20 cellular contexts compared by ENCODE assay signal in genomic region chr10:131749767-131750142, GRCh38.
"Had no signal": no experiment of that assay in that cellular context is flagged by ENCODE, and none has a peak within 500 bp of the region (broad histone marks: within the 10 kb centered on the region; RNA-seq: fewer than 3 reads in every experiment).

No MANE protein-coding gene starts in this region.

- H3K4me3 ChIP-seq: colonic mucosa, lower lobe of right lung, tibial nerve, uterus had no signal

- DNase-seq: activated CD4-positive, alpha-beta T cell treated with anti-CD3 and anti-CD28 coated beads, Interleukin-2, amount 10 ng/mL, durations not matched to agents 24 days and 14 days; activated CD4-positive, CD25-positive, alpha-beta regulatory T cell; activated CD8-positive, alpha-beta T cell treated with anti-CD3 and anti-CD28 coated beads for 36 hours; activated naive CD4-positive, alpha-beta T cell treated with anti-CD3 and anti-CD28 coated beads for 36 hours; activated T-cell treated with anti-CD3 and anti-CD28 coated beads, Interleukin-2, amount 50 U/mL, for 1 hour; anterior cingulate cortex; brain microvascular endothelial cell; colonic mucosa; foreskin keratinocyte; hypothalamus; islet precursor cell; left colon; lower lobe of right lung; natural killer cell; stimulated activated CD4-positive, alpha-beta T cell treated with anti-CD3 and anti-CD28 coated beads, Interleukin-2, amount 100 ng/mL, for 24 hours; stimulated activated naive CD4-positive, alpha-beta T cell treated with Interleukin-2 at 50 U/mL for 16 hours; uterus had no signal

- H3K36me3 ChIP-seq: brain microvascular endothelial cell, colonic mucosa, lower lobe of right lung, tibial nerve, uterus had no signal

- H3K4me1 ChIP-seq: colonic mucosa, foreskin keratinocyte, lower lobe of right lung, tibial nerve, uterus had no signal

- ATAC-seq: activated CD8-positive, alpha-beta T cell treated with anti-CD3 and anti-CD28 coated beads for 36 hours; activated T-helper 17 cell treated with anti-CD3 and anti-CD28 coated beads, Interleukin-2, amount 50 U/mL, for 72 hours; foreskin keratinocyte; left colon; lower lobe of right lung; natural killer cell had no signal

- H3K27me3 ChIP-seq: brain microvascular endothelial cell, colonic mucosa, foreskin keratinocyte, tibial nerve, uterus had no signal

- H3K27ac ChIP-seq: brain microvascular endothelial cell, colonic mucosa, foreskin keratinocyte, lower lobe of right lung, tibial nerve, uterus had no signal

- H3K27ac Mint-ChIP-seq: activated CD4-positive, alpha-beta T cell treated with anti-CD3 and anti-CD28 coated beads, Interleukin-2, amount 10 ng/mL, durations not matched to agents 24 days and 14 days; activated CD8-positive, alpha-beta T cell treated with anti-CD3 and anti-CD28 coated beads for 36 hours; activated naive CD4-positive, alpha-beta T cell treated with anti-CD3 and anti-CD28 coated beads for 36 hours; activated T-helper 17 cell treated with anti-CD3 and anti-CD28 coated beads, Interleukin-2, amount 50 U/mL, for 72 hours; natural killer cell had no signal

- H3K9me3 Mint-ChIP-seq: activated CD4-positive, alpha-beta T cell treated with anti-CD3 and anti-CD28 coated beads, Interleukin-2, amount 10 ng/mL, durations not matched to agents 24 days and 14 days; activated CD8-positive, alpha-beta T cell treated with anti-CD3 and anti-CD28 coated beads for 36 hours; activated naive CD4-positive, alpha-beta T cell treated with anti-CD3 and anti-CD28 coated beads for 36 hours; activated T-helper 17 cell treated with anti-CD3 and anti-CD28 coated beads, Interleukin-2, amount 50 U/mL, for 72 hours; central memory CD8-positive, alpha-beta T cell; natural killer cell had no signal

- H3K9me3 ChIP-seq: colonic mucosa, lower lobe of right lung, tibial nerve, uterus had no signal

- H3K27me3 Mint-ChIP-seq: activated CD4-positive, alpha-beta T cell treated with anti-CD3 and anti-CD28 coated beads, Interleukin-2, amount 10 ng/mL, durations not matched to agents 24 days and 14 days had no signal

- H3K4me3 Mint-ChIP-seq: activated CD4-positive, alpha-beta T cell treated with anti-CD3 and anti-CD28 coated beads, Interleukin-2, amount 10 ng/mL, durations not matched to agents 24 days and 14 days; activated CD8-positive, alpha-beta T cell treated with anti-CD3 and anti-CD28 coated beads for 36 hours; activated naive CD4-positive, alpha-beta T cell treated with anti-CD3 and anti-CD28 coated beads for 36 hours; activated T-helper 17 cell treated with anti-CD3 and anti-CD28 coated beads, Interleukin-2, amount 50 U/mL, for 72 hours; central memory CD8-positive, alpha-beta T cell; natural killer cell had no signal

- H3K4me1 Mint-ChIP-seq: activated CD4-positive, alpha-beta T cell treated with anti-CD3 and anti-CD28 coated beads, Interleukin-2, amount 10 ng/mL, durations not matched to agents 24 days and 14 days; activated T-helper 17 cell treated with anti-CD3 and anti-CD28 coated beads, Interleukin-2, amount 50 U/mL, for 72 hours; central memory CD8-positive, alpha-beta T cell; natural killer cell had no signal
